22 cellular contexts compared by ENCODE assay signal in genomic region chr3:126742057-126742456, GRCh38.
"Had no signal": no experiment of that assay in that cellular context is flagged by ENCODE, and none has a peak within 500 bp of the region (broad histone marks: within the 10 kb centered on the region; RNA-seq: fewer than 3 reads in every experiment).

No MANE protein-coding gene starts in this region.

- H3K4me3 ChIP-seq: K562 had no signal

- H3K4me3 Mint-ChIP-seq: IgD-negative memory B cell had no signal

- H3K27ac ChIP-seq: HL-60, KMS-11, RWPE1 had no signal

- H3K27me3 Mint-ChIP-seq: IgD-negative memory B cell had no signal

- DNase-seq: Kasumi-1; MM.1S; NCI-H1092 treated with DMSO at 0.1 percent for 48 hours; NCI-H1436; NCI-H187; NCI-H2029; NCI-H2081 treated with DMSO at 0.1 percent for 48 hours; NCI-H2171; NCI-H226; NCI-H446; NCI-H510A; NCI-H524 treated with DMSO at 0.1 percent for 48 hours; NCI-H774; NK-92 treated with Interleukin-12 subunit alpha and Interleukin-12 subunit beta, amount 100 ng/mL, for 24 hours; PC-3; SHP77; SK-N-SH had no signal
